8 cellular contexts compared by ENCODE assay signal in the genomic region with DNA sequence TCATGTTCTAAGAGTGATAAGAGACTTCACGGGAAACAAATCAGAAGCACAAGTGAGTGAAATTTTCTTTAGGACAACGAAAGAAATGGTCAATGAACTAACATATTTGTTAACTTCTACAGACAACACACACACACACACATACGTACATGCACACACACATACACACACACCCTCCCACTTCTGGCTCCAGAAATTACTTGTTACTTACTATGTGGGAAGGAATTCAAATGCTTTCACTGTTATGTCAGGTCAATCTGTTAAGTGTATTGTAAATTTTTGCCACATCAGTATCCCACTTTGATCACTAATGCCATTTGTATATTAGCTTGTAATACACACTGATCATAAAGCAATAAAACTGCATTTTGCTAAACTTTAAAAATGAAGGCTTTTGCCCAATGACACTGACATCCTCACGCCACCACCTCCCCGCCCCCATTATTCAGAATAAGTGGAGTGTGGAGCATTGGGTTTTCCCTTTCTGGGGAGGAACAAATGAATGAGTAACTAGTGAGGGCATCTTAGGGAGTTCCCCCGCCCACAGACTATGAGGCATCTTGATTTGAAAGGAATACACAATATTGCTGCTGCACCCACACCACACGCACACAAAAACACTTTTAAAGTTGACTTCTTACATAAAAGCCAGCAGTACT.
DNase-seq lines count a peak whose midpoint lies in the region; ATAC-seq and TF ChIP-seq lines count a peak whose summit lies in the region.

No MANE protein-coding gene starts in this region.

- H3K23ac ChIP-seq in H9 (ENCODE audit: insufficient read length, low read depth, low read length), result no peak overlapping the region

- H3K4me1 ChIP-seq in H9 (ENCODE audit: insufficient read depth, low read length), result no peaks in the 10 kb centered on the region

- POLR2A ChIA-PET in activated CD4-positive, alpha-beta T cell treated with anti-CD3 and anti-CD28 coated beads, Interleukin-2, amount 10 ng/mL, durations not matched to agents 7 days and 5 days (lab: Charles Lee), result no interaction called here

- no peaks in the 10 kb centered on the region for H4K20me1 ChIP-seq in H9 (ENCODE audit: control insufficient read depth, insufficient read depth, insufficient read length)

- DNase-seq in GM03348 (ENCODE audit: low spot score), result peak; percentile 34
- DNase-seq in activated CD4-positive, alpha-beta T cell treated with anti-CD3 and anti-CD28 coated beads, Interleukin-2, amount 10 ng/mL, durations not matched to agents 7 days and 5 days, result peak; percentile 30
- peak; percentile 91 for DNase-seq in epithelial cell of proximal tubule (ENCODE audit: low read depth)
- peak; percentile 78 to 93 for DNase-seq in stimulated activated CD8-positive, alpha-beta memory T cell treated with anti-CD3 and anti-CD28 coated beads, Interleukin-7, amount 100 ng/mL, for 4 hours (ENCODE audit: low read depth in 2 of 2)
- no peak for DNase-seq in H9
- DNase-seq in NCI-H526 (lab: John Stamatoyannopoulos, UW), result no peak
- no peak for DNase-seq in NCI-H2227 (lab: John Stamatoyannopoulos, UW; ENCODE audit: unreplicated experiment)

- H3K4ac ChIP-seq in H9 (ENCODE audit: low read depth, low read length), result no peak overlapping the region

- H3K56ac ChIP-seq in H9 (ENCODE audit: insufficient read length, low read depth, low read length), result no peak overlapping the region

- no peaks in the 10 kb centered on the region for H3K79me1 ChIP-seq in H9 (ENCODE audit: insufficient read depth, low read depth, low read length, poor library complexity, severe bottlenecking)

- peaks cover 22% of the 10 kb centered on the region for H3K36me3 Mint-ChIP-seq in activated CD4-positive, alpha-beta T cell treated with anti-CD3 and anti-CD28 coated beads, Interleukin-2, amount 10 ng/mL, durations not matched to agents 7 days and 5 days (ENCODE audit: low read depth)
- no peaks in the 10 kb centered on the region for H3K36me3 Mint-ChIP-seq in H9 (ENCODE audit: insufficient read depth in 1 of 3, low read depth in 3 of 3)

- H3T11ph ChIP-seq in H9 (ENCODE audit: low read length), result no peak overlapping the region

- H3K4me1 Mint-ChIP-seq in activated CD4-positive, alpha-beta T cell treated with anti-CD3 and anti-CD28 coated beads, Interleukin-2, amount 10 ng/mL, durations not matched to agents 7 days and 5 days, result peaks cover 45% of the 10 kb centered on the region
- peaks cover 2% of the 10 kb centered on the region in 2 experiments; a peak in 2 of 4 replicates for H3K4me1 Mint-ChIP-seq in H9

- no peak overlapping the region for H2AFZ ChIP-seq in H9 (ENCODE audit: low read length)

- no peak overlapping the region for H3K4me3 Mint-ChIP-seq in activated CD4-positive, alpha-beta T cell treated with anti-CD3 and anti-CD28 coated beads, Interleukin-2, amount 10 ng/mL, durations not matched to agents 7 days and 5 days
- H3K4me3 Mint-ChIP-seq in H9, result no peak overlapping the region

- H3K18ac ChIP-seq in H9 (ENCODE audit: insufficient read length, low read depth, low read length), result no peak overlapping the region

- no peak overlapping the region for H2BK20ac ChIP-seq in H9 (ENCODE audit: low read depth, low read length, poor library complexity, severe bottlenecking)

- H3K27me3 ChIP-seq in H9 (ENCODE audit: insufficient read depth, low read length), result no peaks in the 10 kb centered on the region

- no peaks in the 10 kb centered on the region for H3K27me3 Mint-ChIP-seq in activated CD4-positive, alpha-beta T cell treated with anti-CD3 and anti-CD28 coated beads, Interleukin-2, amount 10 ng/mL, durations not matched to agents 7 days and 5 days
- no peaks in the 10 kb centered on the region for H3K27me3 Mint-ChIP-seq in H9 (ENCODE audit: low read depth)

- H3K4me2 ChIP-seq in H9 (ENCODE audit: insufficient read depth, insufficient read length, low read length), result no peak overlapping the region

- no peak for TF ChIP-seq CTCF in epithelial cell of proximal tubule (conservative IDR thresholded peaks at IDR 0.05; ENCODE audit: low read depth, low read length)
- TF ChIP-seq CTCF in H9 (conservative IDR thresholded peaks at IDR 0.05), result no peak

- H3K9ac ChIP-seq in H9 (ENCODE audit: extremely low read depth, insufficient read length, low read length), result no peak overlapping the region

- H3K9me3 Mint-ChIP-seq in activated CD4-positive, alpha-beta T cell treated with anti-CD3 and anti-CD28 coated beads, Interleukin-2, amount 10 ng/mL, durations not matched to agents 7 days and 5 days, result no peaks in the 10 kb centered on the region
- no peaks in the 10 kb centered on the region for H3K9me3 Mint-ChIP-seq in H9

- H4K5ac ChIP-seq in H9 (ENCODE audit: insufficient read length, low read depth, low read length), result no peak overlapping the region

- WGBS in H9 (ENCODE audit: extremely low coverage, insufficient read length, low lambda C conversion rate), result no CpG with 5 or more reads among the region's 7 CpGs

- H3K4me3 ChIP-seq in epithelial cell of proximal tubule (ENCODE audit: low read depth, low read length), result no peak overlapping the region

- no peak overlapping the region for H2BK5ac ChIP-seq in H9 (ENCODE audit: insufficient read length, low read length)

- no peak overlapping the region for H2AK5ac ChIP-seq in H9 (ENCODE audit: insufficient read length, low read length)

- no peak overlapping the region for H3K14ac ChIP-seq in H9 (ENCODE audit: insufficient read depth, low read length)

- CTCF ChIA-PET in activated CD4-positive, alpha-beta T cell treated with anti-CD3 and anti-CD28 coated beads, Interleukin-2, amount 10 ng/mL, durations not matched to agents 7 days and 5 days (lab: Charles Lee), result interaction anchor here (0.5 kb wide), 1 partner anchor 366 kb away, joined by 3 read pairs; no protein-coding TSS in a partner anchor

- no peak overlapping the region for H4K91ac ChIP-seq in H9 (ENCODE audit: insufficient read length, low read depth, low read length)

- no peak overlapping the region for H2BK120ac ChIP-seq in H9 (ENCODE audit: low read depth, low read length, poor library complexity, severe bottlenecking)

- no peak overlapping the region for H2BK15ac ChIP-seq in H9 (ENCODE audit: low read depth, low read length)

- ATAC-seq in HG02884 (IDR thresholded peaks at IDR 0.05; ENCODE audit: unreplicated experiment), result peak; percentile 63

- peak overlapping the region; percentile 5 for H3K27ac Mint-ChIP-seq in activated CD4-positive, alpha-beta T cell treated with anti-CD3 and anti-CD28 coated beads, Interleukin-2, amount 10 ng/mL, durations not matched to agents 7 days and 5 days
- H3K27ac Mint-ChIP-seq in H9, result no peak overlapping the region; a peak in 1 of 7 replicates

- H3K79me2 ChIP-seq in H9 (ENCODE audit: insufficient read depth, low read length), result no peaks in the 10 kb centered on the region

- H3K23me2 ChIP-seq in H9 (ENCODE audit: insufficient read length, low read depth, low read length, poor library complexity, severe bottlenecking), result no peaks in the 10 kb centered on the region

- H4K8ac ChIP-seq in H9 (replicated peaks; ENCODE audit: insufficient read length, low read depth, low read length), result no peak overlapping the region

- H3K9me3 ChIP-seq in H9 (ENCODE audit: control insufficient read depth, low read depth, low read length), result no peaks in the 10 kb centered on the region

- H2BK12ac ChIP-seq in H9 (ENCODE audit: insufficient read length, low read depth, low read length), result no peak overlapping the region

- no peak overlapping the region for H3K27ac ChIP-seq in H9 (ENCODE audit: insufficient read length, low read depth, low read length)

Comparison
In these comparisons a context has a peak if more than half of its experiments do, and no peak if none do; other contexts are left out.
1. DNase-seq: peak in GM03348 (single experiment), activated CD4-positive, alpha-beta T cell treated with anti-CD3 and anti-CD28 coated beads, Interleukin-2, amount 10 ng/mL, durations not matched to agents 7 days and 5 days (single experiment), epithelial cell of proximal tubule (single experiment) and stimulated activated CD8-positive, alpha-beta memory T cell treated with anti-CD3 and anti-CD28 coated beads, Interleukin-7, amount 100 ng/mL, for 4 hours (2 of 2); none in H9 (single experiment), NCI-H526 (0 of 2) and NCI-H2227 (single experiment).